Comparison of ENCODE assay signal across 23 cellular contexts in genomic region chr17:13425390-13425789, GRCh38.
"Had no signal": no experiment of that assay in that cellular context is flagged by ENCODE, and none has a peak within 500 bp of the region (broad histone marks: within the 10 kb centered on the region; RNA-seq: fewer than 3 reads in every experiment).

No MANE protein-coding gene starts in this region.

- ATAC-seq: gastrocnemius medialis; heart right ventricle; left cardiac atrium; left lung; left ventricle myocardium superior; naive thymus-derived CD8-positive, alpha-beta T cell had no signal

- DNase-seq: dermis blood vessel endothelial cell; dorsolateral prefrontal cortex; effector CD4-positive, alpha-beta T cell; effector memory CD4-positive, alpha-beta T cell; esophagus squamous epithelium; foreskin fibroblast; foreskin melanocyte; gastrocnemius medialis; glutamatergic neuron; head of caudate nucleus; heart right ventricle; hippocampal formation; left cardiac atrium; left ventricle myocardium superior; mammary epithelial cell; mesendoderm; midbrain; naive B cell; naive thymus-derived CD8-positive, alpha-beta T cell had no signal

- H3K9me3 ChIP-seq: esophagus squamous epithelium, gastrocnemius medialis, heart right ventricle, left lung had no signal

- H3K36me3 ChIP-seq: esophagus squamous epithelium, gastrocnemius medialis, heart right ventricle, left lung had no signal

- H3K27me3 ChIP-seq: esophagus squamous epithelium, gastrocnemius medialis, heart right ventricle, left lung had no signal

- H3K4me1 Mint-ChIP-seq: memory B cell; naive B cell; naive thymus-derived CD8-positive, alpha-beta T cell had no signal

- H3K27ac ChIP-seq: coronary artery, dorsolateral prefrontal cortex, esophagus squamous epithelium, gastrocnemius medialis, heart right ventricle, left lung had no signal

- H3K4me1 ChIP-seq: gastrocnemius medialis had no signal

- H3K4me3 Mint-ChIP-seq: memory B cell; naive B cell; naive thymus-derived CD8-positive, alpha-beta T cell had no signal

- H3K27ac Mint-ChIP-seq: memory B cell; naive B cell; naive thymus-derived CD8-positive, alpha-beta T cell had no signal

- H3K36me3 Mint-ChIP-seq: memory B cell; naive B cell; naive thymus-derived CD8-positive, alpha-beta T cell had no signal

- H3K9me3 Mint-ChIP-seq: memory B cell; naive B cell; naive thymus-derived CD8-positive, alpha-beta T cell had no signal

- H3K4me3 ChIP-seq: coronary artery, dorsolateral prefrontal cortex, esophagus squamous epithelium, gastrocnemius medialis, heart right ventricle, left lung, lung had no signal
